In the genomic region with DNA sequence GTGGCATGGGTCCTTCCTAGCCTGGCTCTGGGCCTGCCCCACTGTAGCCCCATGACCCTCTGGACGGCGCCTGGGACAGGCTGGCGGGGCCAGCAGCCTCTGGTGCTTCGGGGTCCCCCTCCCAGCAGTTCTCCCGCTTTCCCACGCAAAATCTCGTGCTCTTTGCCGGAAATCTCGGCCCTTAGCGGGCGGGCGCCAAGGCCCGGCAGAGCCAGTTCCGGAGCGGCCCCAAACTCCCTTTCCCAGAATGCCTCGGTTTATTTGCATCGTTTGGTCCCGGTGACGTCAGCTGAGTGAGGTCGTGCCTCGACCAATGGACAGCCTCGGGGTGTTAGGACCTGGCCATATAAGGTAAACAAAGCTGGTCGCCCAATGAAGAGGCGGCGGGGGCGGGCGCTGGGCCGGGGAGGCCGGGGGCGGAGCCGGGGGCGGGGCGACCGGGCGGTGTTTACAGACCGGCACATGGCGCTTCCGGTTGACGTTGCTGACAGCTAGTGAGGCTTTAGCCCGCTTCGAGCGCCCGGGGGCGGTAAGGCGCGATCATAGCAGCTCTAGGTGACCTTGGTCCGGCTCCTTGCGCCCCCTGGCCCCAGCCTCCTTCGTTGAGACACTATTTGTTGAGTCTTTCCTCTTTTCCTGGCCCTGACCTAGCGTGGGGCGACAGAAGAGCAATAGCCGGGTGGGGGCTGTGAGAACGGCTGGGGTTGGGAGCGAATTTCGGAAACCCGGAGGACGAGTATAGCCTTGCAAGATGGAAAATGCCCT, we compare ENCODE assay signal across 7 cellular contexts.
DNase-seq lines count a peak whose midpoint lies in the region; ATAC-seq, FAIRE-seq and TF ChIP-seq lines count a peak whose summit lies in the region.

No MANE protein-coding gene starts in this region.

- DNase-seq in GM18507 (ENCODE audit: extremely low spot score, insufficient read length, low read depth) (peak; percentile 93), NCI-H2029 (lab: John Stamatoyannopoulos, UW) (peak; percentile 99), T1000 (lab: John Stamatoyannopoulos, UW) (peak; percentile 99), astrocyte of the spinal cord (ENCODE audit: low read depth, low spot score) (peak; percentile 100), hypothalamus (lab: John Stamatoyannopoulos, UW) (peak; percentile 85 to 100 (median 99)), retinal pigment epithelial cell (ENCODE audit: low read depth) (peak; percentile 99)

- peak; percentile 99 for FAIRE-seq in GM18507 (lab: Jason Lieb, UNC)

- peak; percentile 76 for ATAC-seq in HG02981 (IDR thresholded peaks at IDR 0.05; ENCODE audit: unreplicated experiment)

- TF ChIP-seq CTCF in astrocyte of the spinal cord (IDR thresholded peaks at IDR 0.05; ENCODE audit: low read depth, low read length): peak; percentile 44
- TF ChIP-seq CTCF in retinal pigment epithelial cell (conservative IDR thresholded peaks at IDR 0.05; ENCODE audit: low read depth, low read length): peak; percentile 38

- H3K4me3 ChIP-seq in astrocyte of the spinal cord (ENCODE audit: low read depth, low read length): peak overlapping the region; percentile 65
- peak overlapping the region; percentile 62 for H3K4me3 ChIP-seq in retinal pigment epithelial cell (ENCODE audit: low read length)

- in situ Hi-C loops in astrocyte of the spinal cord (cut with HindIII; ENCODE audit: low sequenced_read_pairs): no loop called here

Comparison
In these comparisons a context has a peak if more than half of its experiments do, and no peak if none do; other contexts are left out.
1. Peak in every context shown above with its lines: DNase-seq, ATAC-seq and H3K4me3 ChIP-seq.